8 cellular contexts compared by ENCODE assay signal in the genomic region with DNA sequence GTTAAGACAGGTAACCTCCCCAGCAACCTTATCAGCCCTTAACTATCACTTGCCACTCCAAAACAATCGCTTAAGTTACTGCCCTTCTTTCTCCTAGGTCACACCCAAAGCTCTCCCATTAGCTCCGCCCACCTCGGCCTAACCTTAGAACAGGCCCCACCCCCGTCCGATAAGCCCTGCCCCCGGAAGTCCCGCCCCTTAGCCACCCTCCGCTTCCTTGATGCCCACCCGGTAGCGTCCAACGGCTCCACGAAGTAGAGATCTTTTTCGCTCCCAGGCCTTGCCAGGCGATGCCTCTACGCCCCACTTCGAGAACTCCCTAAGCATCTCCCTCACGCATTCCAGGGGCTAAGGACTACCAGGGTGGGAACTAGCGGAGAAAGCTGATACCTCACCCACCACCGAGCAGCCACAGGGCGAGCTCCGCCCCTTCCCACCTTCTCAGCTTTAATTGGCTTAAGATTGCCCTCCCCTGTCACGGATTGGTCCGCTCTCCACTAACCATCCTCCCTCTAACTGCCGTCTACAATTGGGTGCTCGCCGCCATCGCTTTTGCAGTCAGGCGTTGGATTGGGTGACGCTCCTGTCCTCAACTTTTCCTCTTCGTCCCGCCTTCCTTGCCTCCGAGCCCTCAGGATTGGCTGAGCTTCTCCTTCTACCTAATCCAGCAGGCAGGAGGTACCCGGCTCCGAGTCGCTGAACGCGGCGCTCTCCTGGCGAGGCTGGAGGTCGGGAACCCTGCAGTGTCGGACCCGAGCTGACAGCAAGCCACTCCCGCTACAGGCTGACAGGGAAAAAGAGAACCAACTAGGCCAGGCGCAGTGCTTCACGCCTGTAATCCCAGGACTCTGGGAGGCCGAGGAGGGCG. TPM values are rescaled to one million over a fixed set of nuclear protein-coding genes. Genes with fewer than 3 reads are reported as not detected.
DNase-seq lines count a peak whose midpoint lies in the region; ATAC-seq and FAIRE-seq lines count a peak whose summit lies in the region.

TSS of gene ZBTB3 (minus strand) at position 425 of the 868 bp plus-strand sequence. CDS start 496 bp downstream, outside the sequence.

- DNase-seq in DMS79 (lab: John Stamatoyannopoulos, UW): peak; percentile 99
- DNase-seq in RCC 7860 (ENCODE audit: low spot score): peak; percentile 99
- DNase-seq in activated T-helper 1 cell treated with Interleukin-2 at 50 U/mL for 16 hours (ENCODE audit: low read depth): peak; percentile 91
- peak; percentile 99 for DNase-seq in fibroblast of gingiva (ENCODE audit: low read depth)
- DNase-seq in naive B cell: peak; percentile 98

- no peaks in the 10 kb centered on the region for H3K36me3 Mint-ChIP-seq in naive B cell
- peaks cover 3% of the 10 kb centered on the region for H3K36me3 Mint-ChIP-seq in stimulated activated memory B cell treated with anti-CD40 and anti-IgM and Interleukin-4, amounts not matched to agents 10 μg/mL and 1 μg/mL and 100 μg/mL, for 72 hours

- H3K27me3 Mint-ChIP-seq in naive B cell: no peaks in the 10 kb centered on the region
- H3K27me3 Mint-ChIP-seq in stimulated activated memory B cell treated with anti-CD40 and anti-IgM and Interleukin-4, amounts not matched to agents 10 μg/mL and 1 μg/mL and 100 μg/mL, for 72 hours: no peaks in the 10 kb centered on the region

- H3K27ac ChIP-seq in KOPT-K1 (ENCODE audit: low read depth, low read length, poor library complexity, severe bottlenecking): peak within 1 kb of the TSS; percentile 84

- peaks cover 10 to 26% (median 21%) of the 10 kb centered on the region in 3 donors for H3K4me1 Mint-ChIP-seq in naive B cell
- H3K4me1 Mint-ChIP-seq in stimulated activated memory B cell treated with anti-CD40 and anti-IgM and Interleukin-4, amounts not matched to agents 10 μg/mL and 1 μg/mL and 100 μg/mL, for 72 hours: peaks cover 23% of the 10 kb centered on the region

- H3K36me3 ChIP-seq in KOPT-K1 (ENCODE audit: insufficient read depth, low read length): peaks cover 21% of the 10 kb centered on the region

- peak within 1 kb of the TSS; percentile 76 to 99 (median 98) for H3K27ac Mint-ChIP-seq in naive B cell
- peak within 1 kb of the TSS; percentile 79 for H3K27ac Mint-ChIP-seq in stimulated activated memory B cell treated with anti-CD40 and anti-IgM and Interleukin-4, amounts not matched to agents 10 μg/mL and 1 μg/mL and 100 μg/mL, for 72 hours

- FAIRE-seq in RCC 7860 (lab: Jason Lieb, UNC): peak; percentile 80

- ATAC-seq in GM21786 (IDR thresholded peaks at IDR 0.05; ENCODE audit: unreplicated experiment) (peak; percentile 97), naive B cell (ENCODE audit: low read depth in 2 of 2) (peak; percentile 92 to 95)
- peak; percentile 99 for ATAC-seq in stimulated activated memory B cell treated with anti-CD40 and anti-IgM and Interleukin-4, amounts not matched to agents 10 μg/mL and 1 μg/mL and 100 μg/mL, for 72 hours

- no peaks in the 10 kb centered on the region for H3K9me3 ChIP-seq in KOPT-K1 (ENCODE audit: insufficient read depth, low read length, poor library complexity, severe bottlenecking)

- H3K9me3 Mint-ChIP-seq in naive B cell: no peaks in the 10 kb centered on the region
- no peaks in the 10 kb centered on the region for H3K9me3 Mint-ChIP-seq in stimulated activated memory B cell treated with anti-CD40 and anti-IgM and Interleukin-4, amounts not matched to agents 10 μg/mL and 1 μg/mL and 100 μg/mL, for 72 hours

- peak within 1 kb of the TSS; percentile 87 to 100 (median 99) for H3K4me3 Mint-ChIP-seq in naive B cell
- peak within 1 kb of the TSS; percentile 88 for H3K4me3 Mint-ChIP-seq in stimulated activated memory B cell treated with anti-CD40 and anti-IgM and Interleukin-4, amounts not matched to agents 10 μg/mL and 1 μg/mL and 100 μg/mL, for 72 hours

RNA-seq across cellular contexts. Expression of gene ZBTB3, which starts in this region (rescaled TPM):
- polyA plus RNA-seq in naive B cell (ENCODE audit: low read depth in 6 of 6): 10 to 100 TPM in 1 of 6 donors, 1 to 10 TPM in 5; 3.7 to 12.9 (median 6.4) TPM

Comparison
In these comparisons a context has a peak if more than half of its experiments do, and no peak if none do; other contexts are left out.
1. Peak in every context shown above with its lines: DNase-seq, ATAC-seq and H3K27ac ChIP-seq.